In genomic region chr10:12455318-12455717, GRCh38 we compare ENCODE assay signal across 28 cellular contexts.
"Had no signal": no experiment of that assay in that cellular context is flagged by ENCODE, and none has a peak within 500 bp of the region (broad histone marks: within the 10 kb centered on the region; RNA-seq: fewer than 3 reads in every experiment).

No MANE protein-coding gene starts in this region.

- H3K36me3 Mint-ChIP-seq: mesothelial cell of epicardium, WTC11 had no signal

- H3K4me1 Mint-ChIP-seq: activated CD4-positive, alpha-beta T cell treated with anti-CD3 and anti-CD28 coated beads, Interleukin-2, amount 10 ng/mL, durations not matched to agents 7 days and 5 days had no signal

- ATAC-seq: gastrocnemius medialis, left ventricle myocardium superior, WTC11 had no signal

- H3K4me1 ChIP-seq: breast epithelium, upper lobe of left lung had no signal

- H3K27ac Mint-ChIP-seq: activated CD4-positive, alpha-beta memory T cell treated with anti-CD3 and anti-CD28 coated beads, Interleukin-2, amount 10 ng/mL, durations not matched to agents 7 days and 5 days; activated CD4-positive, alpha-beta T cell treated with anti-CD3 and anti-CD28 coated beads, Interleukin-2, amount 10 ng/mL, durations not matched to agents 7 days and 5 days; activated T-cell treated with anti-CD3 and anti-CD28 coated beads, Interleukin-2, amount 50 U/mL, for 24 hours; mesothelial cell of epicardium; nephron; progenitor cell of endocrine pancreas; stimulated activated naive CD8-positive, alpha-beta T cell treated with anti-CD3 and anti-CD28 coated beads, Interleukin-15, Interleukin-2, amounts not matched to agents 100 ng/mL and 50 ng/mL, for 24 hours; WTC11 had no signal

- DNase-seq: activated CD4-positive, alpha-beta memory T cell treated with anti-CD3 and anti-CD28 coated beads, Interleukin-2, amount 10 ng/mL, durations not matched to agents 7 days and 5 days; activated CD4-positive, alpha-beta T cell treated with anti-CD3 and anti-CD28 coated beads for 1 hour; activated CD4-positive, alpha-beta T cell treated with anti-CD3 and anti-CD28 coated beads, Interleukin-2, amount 10 ng/mL, durations not matched to agents 7 days and 5 days; activated CD8-positive, alpha-beta memory T cell treated with anti-CD3 and anti-CD28 coated beads, Interleukin-2, amount 50 U/mL, for 48 hours; activated gamma-delta T cell treated with Interleukin-2 at 50 U/mL for 16 hours; activated naive CD4-positive, alpha-beta T cell treated with anti-CD3 and anti-CD28 coated beads, Interleukin-2, amount 50 U/mL, for 16 hours; activated T-cell treated with anti-CD3 and anti-CD28 coated beads, Interleukin-2, amount 50 U/mL, for 24 hours; amygdala; central memory CD4-positive, alpha-beta T cell; dorsolateral prefrontal cortex; effector memory CD4-positive, alpha-beta T cell; gastrocnemius medialis; glutamatergic neuron; left ventricle myocardium superior; ovary; right lobe of liver; stimulated activated CD4-positive, alpha-beta T cell treated with anti-CD3 and anti-CD28 coated beads, Interleukin-2, amount 100 ng/mL, for 48 hours; T-helper 2 cell; upper lobe of left lung had no signal

- H3K27ac ChIP-seq: breast epithelium, dorsolateral prefrontal cortex, gastrocnemius medialis, neutrophil, ovary, thoracic aorta, upper lobe of left lung, vagina had no signal

- H3K27me3 ChIP-seq: breast epithelium, dorsolateral prefrontal cortex, gastrocnemius medialis, ovary, right lobe of liver, upper lobe of left lung, vagina had no signal

- H3K4me3 Mint-ChIP-seq: activated CD4-positive, alpha-beta memory T cell treated with anti-CD3 and anti-CD28 coated beads, Interleukin-2, amount 10 ng/mL, durations not matched to agents 7 days and 5 days; activated CD4-positive, alpha-beta T cell treated with anti-CD3 and anti-CD28 coated beads, Interleukin-2, amount 10 ng/mL, durations not matched to agents 7 days and 5 days; activated T-cell treated with anti-CD3 and anti-CD28 coated beads, Interleukin-2, amount 50 U/mL, for 24 hours; mesothelial cell of epicardium; nephron; stimulated activated naive CD8-positive, alpha-beta T cell treated with anti-CD3 and anti-CD28 coated beads, Interleukin-15, Interleukin-2, amounts not matched to agents 100 ng/mL and 50 ng/mL, for 24 hours; WTC11 had no signal

- H3K27me3 Mint-ChIP-seq: activated CD4-positive, alpha-beta memory T cell treated with anti-CD3 and anti-CD28 coated beads, Interleukin-2, amount 10 ng/mL, durations not matched to agents 7 days and 5 days; activated CD4-positive, alpha-beta T cell treated with anti-CD3 and anti-CD28 coated beads, Interleukin-2, amount 10 ng/mL, durations not matched to agents 7 days and 5 days; activated T-cell treated with anti-CD3 and anti-CD28 coated beads, Interleukin-2, amount 50 U/mL, for 24 hours; progenitor cell of endocrine pancreas; stimulated activated naive CD8-positive, alpha-beta T cell treated with anti-CD3 and anti-CD28 coated beads, Interleukin-15, Interleukin-2, amounts not matched to agents 100 ng/mL and 50 ng/mL, for 24 hours had no signal

- H3K4me3 ChIP-seq: breast epithelium, dorsolateral prefrontal cortex, gastrocnemius medialis, ovary, right lobe of liver, thoracic aorta, upper lobe of left lung, vagina had no signal

- H3K9me3 ChIP-seq: breast epithelium, gastrocnemius medialis, neutrophil, ovary, right lobe of liver, thoracic aorta, upper lobe of left lung, vagina had no signal

- H3K9me3 Mint-ChIP-seq: activated CD4-positive, alpha-beta memory T cell treated with anti-CD3 and anti-CD28 coated beads, Interleukin-2, amount 10 ng/mL, durations not matched to agents 7 days and 5 days; activated CD4-positive, alpha-beta T cell treated with anti-CD3 and anti-CD28 coated beads, Interleukin-2, amount 10 ng/mL, durations not matched to agents 7 days and 5 days; activated T-cell treated with anti-CD3 and anti-CD28 coated beads, Interleukin-2, amount 50 U/mL, for 24 hours; mesothelial cell of epicardium; nephron; stimulated activated naive CD8-positive, alpha-beta T cell treated with anti-CD3 and anti-CD28 coated beads, Interleukin-15, Interleukin-2, amounts not matched to agents 100 ng/mL and 50 ng/mL, for 24 hours; WTC11 had no signal

- H3K36me3 ChIP-seq: breast epithelium, gastrocnemius medialis, neutrophil, ovary, right lobe of liver, thoracic aorta, upper lobe of left lung, vagina had no signal
